In genomic region chr18:9476949-9477348, GRCh38 we compare ENCODE assay signal across 8 cellular contexts. TPM values are rescaled to one million over a fixed set of nuclear protein-coding genes. Genes with fewer than 3 reads are reported as not detected.
DNase-seq lines count a peak whose midpoint lies in the region; ATAC-seq and TF ChIP-seq lines count a peak whose summit lies in the region.
"Not testable (repeated sequence)": the region's sequence is repeated elsewhere in the genome, so short reads cannot be mapped to it uniquely, and the experiment has no call there.

No MANE protein-coding gene starts in this region.

- CTCF ChIA-PET in BJ (lab: Yijun Ruan, JAX); HCT116 (lab: Charles Lee); Panc1 (lab: Charles Lee): not testable (repeated sequence)

- intact Hi-C loops in HCT116 (cut with micrococcal nuclease): loop anchor here (5.0 to 10.0 kb wide), 3 partner anchors 58 to 340 kb away; partner anchors contain the start of gene ANKRD12
- intact Hi-C loops in Panc1 (cut with micrococcal nuclease; ENCODE audit: unreplicated experiment); stomach (cut with DNase I; ENCODE audit: low total_unique reads): not testable (repeated sequence)

- H3K4me3 ChIP-seq in BJ (ENCODE audit: low read depth, low read length) (peak overlapping the region; percentile 98; the same call in 1 of the 2 replicates), HCT116 (replicated peaks in 1 of 2; ENCODE audit: low read depth in 1 of 2, low read length in 2 of 2) (peak overlapping the region; percentile 89 to 90; a peak in 3 of 4 replicates), Panc1 (ENCODE audit: low read depth in 2 of 2, low read length in 2 of 2) (peak overlapping the region; percentile 86 to 93), hepatocyte (peak overlapping the region; percentile 34), neural cell (ENCODE audit: low read length) (peak overlapping the region; percentile 86), stomach (peak overlapping the region in 3 of 4 donors; percentile 84 to 94 (median 94))

- peaks cover 44% of the 10 kb centered on the region for H3K4me1 Mint-ChIP-seq in activated T-cell treated with anti-CD3 and anti-CD28 coated beads, Interleukin-2, amount 50 U/mL, for 24 hours (ENCODE audit: low read depth)
- H3K4me1 Mint-ChIP-seq in central memory CD8-positive, alpha-beta T cell: peaks cover 45% of the 10 kb centered on the region

- TF ChIP-seq CTCF in BJ (IDR thresholded peaks at IDR 0.05; ENCODE audit: insufficient read depth, low read depth, low read length); HCT116 (IDR thresholded peaks at IDR 0.05 in 2 of 3, conservative IDR thresholded peaks at IDR 0.05 in 1 of 3; ENCODE audit: borderline replicate concordance in 1 of 3, insufficient read depth in 1 of 3, low read depth in 2 of 3, low read length in 2 of 3); Panc1 (IDR thresholded peaks at IDR 0.05); hepatocyte (IDR thresholded peaks at IDR 0.05; ENCODE audit: poor library complexity); neural cell (IDR thresholded peaks at IDR 0.05; ENCODE audit: poor library complexity, severe bottlenecking); stomach (IDR thresholded peaks at IDR 0.05): not testable (repeated sequence)

- H3K9me3 ChIP-seq in HCT116 (ENCODE audit: control insufficient read depth in 1 of 2, insufficient read depth in 1 of 2, low read depth in 1 of 2, low read length in 2 of 2); Panc1 (ENCODE audit: control insufficient read depth, insufficient read depth, low read depth, low read length); hepatocyte (ENCODE audit: low read depth); neural cell (ENCODE audit: low read length); stomach: not testable (repeated sequence)

- 95% methylated on average over 12 of the region's 12 CpGs for WGBS in hepatocyte (ENCODE audit: low lambda C conversion rate, missing lambda C conversion rate)
- 78 to 86% (median 82%) methylated on average over 12 of the region's 12 CpGs for WGBS in stomach, 5 donors

- H3K4me2 ChIP-seq in HCT116 (ENCODE audit: low read length) (peak overlapping the region; percentile 92), hepatocyte (peak overlapping the region; percentile 85)
- H3K4me2 ChIP-seq in neural cell (ENCODE audit: low read length): not testable (repeated sequence)

- H3F3A ChIP-seq in neural cell (ENCODE audit: insufficient read depth, low read length, poor library complexity, severe bottlenecking): not testable (repeated sequence)

- H3K9me2 ChIP-seq in HCT116 (ENCODE audit: insufficient read depth); hepatocyte (replicated peaks; ENCODE audit: insufficient read depth); neural cell (ENCODE audit: insufficient read depth, low read length): not testable (repeated sequence)

- H3K27ac ChIP-seq in HCT116 (ENCODE audit: low read depth, low read length); hepatocyte; neural cell (ENCODE audit: low read length): not testable (repeated sequence)
- H3K27ac ChIP-seq in Panc1 (ENCODE audit: low read length) (peak overlapping the region; percentile 87), stomach (peak overlapping the region in 2 of 5 donors; percentile 93 to 96)

- H3K4me1 ChIP-seq in HCT116 (ENCODE audit: control insufficient read depth in 1 of 2, insufficient read depth in 2 of 2, low read length in 2 of 2): peaks cover 7 to 23% of the 10 kb centered on the region in 2 experiments
- H3K4me1 ChIP-seq in Panc1 (ENCODE audit: control insufficient read depth, insufficient read depth, low read length): peaks cover 14% of the 10 kb centered on the region
- H3K4me1 ChIP-seq in hepatocyte (ENCODE audit: insufficient read depth): peaks cover 16% of the 10 kb centered on the region
- H3K4me1 ChIP-seq in stomach: peaks cover 0 to 35% (median 16%) of the 10 kb centered on the region in 4 donors

- not testable (repeated sequence) for TF ChIP-seq EP300 in neural cell (conservative IDR thresholded peaks at IDR 0.05; ENCODE audit: poor library complexity, severe bottlenecking); stomach (IDR thresholded peaks at IDR 0.05)

- ATAC-seq in HCT116; Panc1; central memory CD8-positive, alpha-beta T cell (replicated peaks; ENCODE audit: extremely low read depth, poor library complexity, severe bottlenecking): not testable (repeated sequence)

- not testable (repeated sequence) for DNase-seq in BJ (ENCODE audit: low read depth); HCT116 (ENCODE audit: low read depth, low spot score); Panc1 (ENCODE audit: low read depth, low spot score); activated T-cell treated with anti-CD3 and anti-CD28 coated beads, Interleukin-2, amount 50 U/mL, for 24 hours; central memory CD8-positive, alpha-beta T cell (ENCODE audit: low spot score in 2 of 2); hepatocyte (ENCODE audit: low spot score); stomach

- not testable (repeated sequence) for H3K9me3 Mint-ChIP-seq in activated T-cell treated with anti-CD3 and anti-CD28 coated beads, Interleukin-2, amount 50 U/mL, for 24 hours; central memory CD8-positive, alpha-beta T cell

- peak overlapping the region; percentile 89 for H3K4me3 Mint-ChIP-seq in activated T-cell treated with anti-CD3 and anti-CD28 coated beads, Interleukin-2, amount 50 U/mL, for 24 hours
- H3K4me3 Mint-ChIP-seq in central memory CD8-positive, alpha-beta T cell: peak overlapping the region; percentile 97

- BruUV-seq in HCT116 (replicated peaks; lab: Mats Ljungman, UMichigan): TSS peak; percentile 35
- not testable (repeated sequence) for BruUV-seq in Panc1 (replicated peaks; lab: Mats Ljungman, UMichigan)

- peaks cover 16% of the 10 kb centered on the region for H3K27me3 Mint-ChIP-seq in activated T-cell treated with anti-CD3 and anti-CD28 coated beads, Interleukin-2, amount 50 U/mL, for 24 hours
- peaks cover 24% of the 10 kb centered on the region for H3K27me3 Mint-ChIP-seq in central memory CD8-positive, alpha-beta T cell

- TF ChIP-seq POLR2A in HCT116 (IDR thresholded peaks at IDR 0.05; ENCODE audit: borderline replicate concordance, extremely low read depth, insufficient read depth, insufficient read length); stomach (IDR thresholded peaks at IDR 0.05): not testable (repeated sequence)

- not testable (repeated sequence) for H2AFZ ChIP-seq in HCT116 (ENCODE audit: low read depth, low read length, poor library complexity, severe bottlenecking); hepatocyte; neural cell (ENCODE audit: low read depth, low read length)

- H3K27ac Mint-ChIP-seq in activated T-cell treated with anti-CD3 and anti-CD28 coated beads, Interleukin-2, amount 50 U/mL, for 24 hours: peak overlapping the region; percentile 92
- peak overlapping the region; percentile 83 for H3K27ac Mint-ChIP-seq in central memory CD8-positive, alpha-beta T cell (ENCODE audit: low read depth)

- POLR2A ChIA-PET in BJ (lab: Charles Lee); HCT116 (lab: Charles Lee); Panc1 (lab: Charles Lee): not testable (repeated sequence)

- H3K79me2 ChIP-seq in HCT116 (ENCODE audit: insufficient read depth, low read length) (peaks cover 63% of the 10 kb centered on the region), hepatocyte (peaks cover 63% of the 10 kb centered on the region), neural cell (replicated peaks; ENCODE audit: insufficient read depth, low read length) (peaks cover 27% of the 10 kb centered on the region)

- H3K27me3 ChIP-seq in BJ (ENCODE audit: control insufficient read depth, insufficient read depth, low read length); HCT116 (ENCODE audit: insufficient read depth, low read length); Panc1 (ENCODE audit: control insufficient read depth, insufficient read depth, low read length); hepatocyte; neural cell (ENCODE audit: insufficient read depth, low read depth, low read length); stomach: not testable (repeated sequence)

- H3K9ac ChIP-seq in HCT116 (ENCODE audit: low read length): peak overlapping the region; percentile 90; the same call in 1 of the 2 replicates
- not testable (repeated sequence) for H3K9ac ChIP-seq in neural cell (ENCODE audit: low read length)

- not testable (repeated sequence) for H3K36me3 ChIP-seq in BJ (ENCODE audit: control insufficient read depth, insufficient read depth, low read length); HCT116 (ENCODE audit: control insufficient read depth in 1 of 2, insufficient read depth in 2 of 2, low read length in 2 of 2); Panc1 (ENCODE audit: control insufficient read depth, insufficient read depth, low read length); hepatocyte (replicated peaks; ENCODE audit: insufficient read depth, low read depth); neural cell (ENCODE audit: insufficient read depth, low read length)
- peaks cover 0 to 23% (median 18%) of the 10 kb centered on the region in 4 donors for H3K36me3 ChIP-seq in stomach

- in situ Hi-C loops in Panc1 (cut with HindIII; ENCODE audit: low pct_unique_long_range_greater_than_20kb, low sequenced_read_pairs): not testable (repeated sequence)

- not testable (repeated sequence) for H4K20me1 ChIP-seq in HCT116 (ENCODE audit: insufficient read depth); hepatocyte (ENCODE audit: insufficient read depth, poor library complexity, severe bottlenecking); neural cell (ENCODE audit: insufficient read depth)

- peaks cover 48% of the 10 kb centered on the region for H3K36me3 Mint-ChIP-seq in activated T-cell treated with anti-CD3 and anti-CD28 coated beads, Interleukin-2, amount 50 U/mL, for 24 hours (ENCODE audit: low read depth)
- H3K36me3 Mint-ChIP-seq in central memory CD8-positive, alpha-beta T cell (ENCODE audit: insufficient read depth): peaks cover 17% of the 10 kb centered on the region

- not testable (repeated sequence) for TF ChIP-seq RAD21 in HCT116 (IDR thresholded peaks at IDR 0.05; ENCODE audit: low read depth); neural cell (conservative IDR thresholded peaks at IDR 0.05)

- RAD21 ChIA-PET in HCT116 (lab: Charles Lee; ENCODE audit: low non-redundant PET in 1 of 2, low total read pairs in 2 of 2, uncharacterized antibody in 2 of 2, unreplicated experiment in 2 of 2): not testable (repeated sequence)

RNA-seq across cellular contexts. Expression of gene RALBP1, which starts 1.6 kb away (rescaled TPM):
- polyA plus RNA-seq in BJ (2011; rRNA removed): 45.1 and 45.2 TPM in 2 replicates
- 21.1 and 26.3 TPM in 2 replicates for polyA minus RNA-seq in BJ (2011; rRNA and poly(A)+ RNA removed)
- 66.2 TPM for total RNA-seq in HCT116 (2021; ENCODE audit: unreplicated experiment)
- 38.3 and 43.2 TPM in 2 replicates for polyA plus RNA-seq in HCT116 (2012)
- 70.0 TPM for total RNA-seq in Panc1 (2021; ENCODE audit: unreplicated experiment)
- 62.5 TPM for polyA plus RNA-seq in Panc1 (2012; ENCODE audit: insufficient read length)
- 46.8 and 55.0 TPM in 2 replicates for total RNA-seq in hepatocyte
- 41.2 and 41.3 TPM in 2 replicates for polyA plus RNA-seq in hepatocyte
- polyA plus RNA-seq in neural cell: 24.4 and 30.0 TPM in 2 replicates
- 42.9 and 50.5 TPM in 2 replicates for polyA minus RNA-seq in neural cell
- total RNA-seq in stomach: 100 to 1,000 TPM in 1 of 5 donors, 10 to 100 TPM in 4; 15.2 to 182 (median 48.8) TPM
- polyA plus RNA-seq in stomach: 10 to 100 TPM; 20.0 to 40.6 (median 28.3) TPM

Comparison
In these comparisons a context has a peak if more than half of its experiments do, and no peak if none do; other contexts are left out.
1. H3K4me3 ChIP-seq: peak in every context shown above with its lines; median percentile 98 in BJ; 94 in stomach; 90 in HCT116; 90 in Panc1; 86 in neural cell; 34 in hepatocyte.